1 cellular context compared by ENCODE assay signal in the genomic region with DNA sequence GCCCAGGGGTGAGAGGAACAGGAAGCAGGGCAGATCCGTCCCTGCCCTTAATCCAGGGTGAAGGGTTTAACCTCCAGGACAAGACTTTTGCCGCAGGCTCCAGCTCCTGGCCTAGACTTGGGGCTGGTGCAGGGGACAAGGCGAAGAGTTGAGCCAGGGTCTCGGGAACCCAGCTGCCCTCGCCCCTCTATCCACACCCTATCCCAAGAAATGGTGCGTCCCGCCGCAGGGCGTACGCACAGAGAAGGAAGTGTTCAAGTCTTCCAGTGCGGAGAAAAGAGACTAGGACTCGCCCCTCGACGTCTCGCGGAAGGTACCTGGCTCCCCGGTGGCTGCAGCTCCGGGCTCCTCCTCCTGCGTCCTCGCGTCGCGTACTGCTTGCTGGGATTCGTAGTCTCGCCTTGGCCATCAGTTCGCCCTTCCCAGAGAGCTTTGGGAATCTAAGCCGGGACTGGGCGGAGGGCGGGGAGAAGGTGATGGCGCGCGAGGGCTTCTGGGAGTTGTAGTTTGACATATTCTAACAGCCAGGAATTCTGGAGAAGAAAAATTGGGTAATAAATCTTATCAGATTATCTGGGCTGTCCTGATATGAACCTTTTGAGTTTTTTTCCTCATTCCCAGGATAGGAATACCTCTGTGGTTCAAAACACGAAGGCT.
TF ChIP-seq lines count a peak whose summit lies in the region.

A gene with protein sequence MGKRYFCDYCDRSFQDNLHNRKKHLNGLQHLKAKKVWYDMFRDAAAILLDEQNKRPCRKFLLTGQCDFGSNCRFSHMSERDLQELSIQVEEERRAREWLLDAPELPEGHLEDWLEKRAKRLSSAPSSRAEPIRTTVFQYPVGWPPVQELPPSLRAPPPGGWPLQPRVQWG (minus strand): TSS at position 376 of the 657 bp plus-strand sequence. CDS start 18,463 bp downstream, outside the sequence.

TF ChIP-seq in GM23338, 12 proteins besides CTCF, POLR2A, EP300 and RAD21 (continued from another document):
- TF ChIP-seq, protein P1, sequence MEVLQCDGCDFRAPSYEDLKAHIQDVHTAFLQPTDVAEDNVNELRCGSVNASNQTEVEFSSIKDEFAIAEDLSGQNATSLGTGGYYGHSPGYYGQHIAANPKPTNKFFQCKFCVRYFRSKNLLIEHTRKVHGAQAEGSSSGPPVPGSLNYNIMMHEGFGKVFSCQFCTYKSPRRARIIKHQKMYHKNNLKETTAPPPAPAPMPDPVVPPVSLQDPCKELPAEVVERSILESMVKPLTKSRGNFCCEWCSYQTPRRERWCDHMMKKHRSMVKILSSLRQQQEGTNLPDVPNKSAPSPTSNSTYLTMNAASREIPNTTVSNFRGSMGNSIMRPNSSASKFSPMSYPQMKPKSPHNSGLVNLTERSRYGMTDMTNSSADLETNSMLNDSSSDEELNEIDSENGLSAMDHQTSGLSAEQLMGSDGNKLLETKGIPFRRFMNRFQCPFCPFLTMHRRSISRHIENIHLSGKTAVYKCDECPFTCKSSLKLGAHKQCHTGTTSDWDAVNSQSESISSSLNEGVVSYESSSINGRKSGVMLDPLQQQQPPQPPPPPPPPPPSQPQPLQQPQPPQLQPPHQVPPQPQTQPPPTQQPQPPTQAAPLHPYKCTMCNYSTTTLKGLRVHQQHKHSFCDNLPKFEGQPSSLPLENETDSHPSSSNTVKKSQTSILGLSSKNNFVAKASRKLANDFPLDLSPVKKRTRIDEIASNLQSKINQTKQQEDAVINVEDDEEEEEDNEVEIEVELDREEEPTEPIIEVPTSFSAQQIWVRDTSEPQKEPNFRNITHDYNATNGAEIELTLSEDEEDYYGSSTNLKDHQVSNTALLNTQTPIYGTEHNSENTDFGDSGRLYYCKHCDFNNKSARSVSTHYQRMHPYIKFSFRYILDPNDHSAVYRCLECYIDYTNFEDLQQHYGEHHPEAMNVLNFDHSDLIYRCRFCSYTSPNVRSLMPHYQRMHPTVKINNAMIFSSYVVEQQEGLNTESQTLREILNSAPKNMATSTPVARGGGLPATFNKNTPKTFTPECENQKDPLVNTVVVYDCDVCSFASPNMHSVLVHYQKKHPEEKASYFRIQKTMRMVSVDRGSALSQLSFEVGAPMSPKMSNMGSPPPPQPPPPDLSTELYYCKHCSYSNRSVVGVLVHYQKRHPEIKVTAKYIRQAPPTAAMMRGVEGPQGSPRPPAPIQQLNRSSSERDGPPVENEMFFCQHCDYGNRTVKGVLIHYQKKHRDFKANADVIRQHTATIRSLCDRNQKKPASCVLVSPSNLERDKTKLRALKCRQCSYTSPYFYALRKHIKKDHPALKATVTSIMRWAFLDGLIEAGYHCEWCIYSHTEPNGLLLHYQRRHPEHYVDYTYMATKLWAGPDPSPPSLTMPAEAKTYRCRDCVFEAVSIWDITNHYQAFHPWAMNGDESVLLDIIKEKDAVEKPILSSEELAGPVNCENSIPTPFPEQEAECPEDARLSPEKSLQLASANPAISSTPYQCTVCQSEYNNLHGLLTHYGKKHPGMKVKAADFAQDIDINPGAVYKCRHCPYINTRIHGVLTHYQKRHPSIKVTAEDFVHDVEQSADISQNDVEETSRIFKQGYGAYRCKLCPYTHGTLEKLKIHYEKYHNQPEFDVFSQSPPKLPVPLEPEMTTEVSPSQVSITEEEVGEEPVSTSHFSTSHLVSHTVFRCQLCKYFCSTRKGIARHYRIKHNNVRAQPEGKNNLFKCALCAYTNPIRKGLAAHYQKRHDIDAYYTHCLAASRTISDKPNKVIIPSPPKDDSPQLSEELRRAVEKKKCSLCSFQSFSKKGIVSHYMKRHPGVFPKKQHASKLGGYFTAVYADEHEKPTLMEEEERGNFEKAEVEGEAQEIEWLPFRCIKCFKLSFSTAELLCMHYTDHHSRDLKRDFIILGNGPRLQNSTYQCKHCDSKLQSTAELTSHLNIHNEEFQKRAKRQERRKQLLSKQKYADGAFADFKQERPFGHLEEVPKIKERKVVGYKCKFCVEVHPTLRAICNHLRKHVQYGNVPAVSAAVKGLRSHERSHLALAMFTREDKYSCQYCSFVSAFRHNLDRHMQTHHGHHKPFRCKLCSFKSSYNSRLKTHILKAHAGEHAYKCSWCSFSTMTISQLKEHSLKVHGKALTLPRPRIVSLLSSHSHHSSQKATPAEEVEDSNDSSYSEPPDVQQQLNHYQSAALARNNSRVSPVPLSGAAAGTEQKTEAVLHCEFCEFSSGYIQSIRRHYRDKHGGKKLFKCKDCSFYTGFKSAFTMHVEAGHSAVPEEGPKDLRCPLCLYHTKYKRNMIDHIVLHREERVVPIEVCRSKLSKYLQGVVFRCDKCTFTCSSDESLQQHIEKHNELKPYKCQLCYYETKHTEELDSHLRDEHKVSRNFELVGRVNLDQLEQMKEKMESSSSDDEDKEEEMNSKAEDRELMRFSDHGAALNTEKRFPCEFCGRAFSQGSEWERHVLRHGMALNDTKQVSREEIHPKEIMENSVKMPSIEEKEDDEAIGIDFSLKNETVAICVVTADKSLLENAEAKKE (CRISPR knock-in tag; IDR thresholded peaks at IDR 0.05): no peak
- TF ChIP-seq POLR2AphosphoS5 (IDR thresholded peaks at IDR 0.05; ENCODE audit: low read depth): peak; percentile 92
